1 cellular context compared by ENCODE assay signal in genomic region chr18:8659609-8660242, GRCh38.
TF ChIP-seq lines count a peak whose summit lies in the region.

No MANE protein-coding gene starts in this region.

TF ChIP-seq in WTC11, 78 proteins besides CTCF, POLR2A, EP300 and RAD21:
- TF ChIP-seq E2F4 (CRISPR knock-in tag; IDR thresholded peaks at IDR 0.05; ENCODE audit: borderline replicate concordance, low read depth) (no peak), OVOL2 (CRISPR knock-in tag; IDR thresholded peaks at IDR 0.05; ENCODE audit: borderline replicate concordance) (no peak), GTF2I (CRISPR knock-in tag; conservative IDR thresholded peaks at IDR 0.05) (no peak), NFE2L1 (CRISPR knock-in tag; IDR thresholded peaks at IDR 0.05) (no peak), GABPB1 (CRISPR knock-in tag; IDR thresholded peaks at IDR 0.05) (no peak), GRHL2 (CRISPR knock-in tag; IDR thresholded peaks at IDR 0.05; ENCODE audit: insufficient replicate concordance, severe bottlenecking) (no peak), FOXP1 (CRISPR knock-in tag; IDR thresholded peaks at IDR 0.05; ENCODE audit: borderline replicate concordance) (no peak), IRF1 (CRISPR knock-in tag; IDR thresholded peaks at IDR 0.05) (no peak), KAT7 (CRISPR knock-in tag; IDR thresholded peaks at IDR 0.05; ENCODE audit: borderline replicate concordance) (no peak), ESRRA (CRISPR knock-in tag; IDR thresholded peaks at IDR 0.05; ENCODE audit: borderline replicate concordance) (no peak), ZNF396 (CRISPR knock-in tag; IDR thresholded peaks at IDR 0.05; ENCODE audit: borderline replicate concordance) (no peak), RELA (CRISPR knock-in tag; IDR thresholded peaks at IDR 0.05; ENCODE audit: borderline replicate concordance) (no peak), EMX1 (CRISPR knock-in tag; IDR thresholded peaks at IDR 0.05) (no peak), SMAD4 (CRISPR knock-in tag; IDR thresholded peaks at IDR 0.05) (no peak), ZNF425 (CRISPR knock-in tag; conservative IDR thresholded peaks at IDR 0.05) (no peak), CDX4 (CRISPR knock-in tag; IDR thresholded peaks at IDR 0.05; ENCODE audit: borderline replicate concordance) (no peak), ZNF263 (CRISPR knock-in tag; IDR thresholded peaks at IDR 0.05; ENCODE audit: low read depth) (no peak), TEAD4 (CRISPR knock-in tag; IDR thresholded peaks at IDR 0.05) (no peak), ATF3 (CRISPR knock-in tag; conservative IDR thresholded peaks at IDR 0.05) (no peak)
